ENCODE assay signal across 27 cellular contexts in genomic region chr4:6614701-6615230, GRCh38.
"Had no signal": no experiment of that assay in that cellular context is flagged by ENCODE, and none has a peak within 500 bp of the region (broad histone marks: within the 10 kb centered on the region; RNA-seq: fewer than 3 reads in every experiment).

No MANE protein-coding gene starts in this region.

- H2AFZ ChIP-seq: hepatocyte, parathyroid adenoma had no signal

- H3K79me2 ChIP-seq: hepatocyte, parathyroid adenoma had no signal

- H3K4me3 Mint-ChIP-seq: mesothelial cell of epicardium; naive B cell; nephron; neural crest cell; stimulated activated effector memory CD8-positive, alpha-beta T cell treated with anti-CD3 and anti-CD28 coated beads, Interleukin-12 subunit alpha, Interleukin-12 subunit beta, amount 100 ng/mL, for 72 hours; stimulated activated naive CD8-positive, alpha-beta T cell treated with anti-CD3 and anti-CD28 coated beads, Interleukin-15, Interleukin-2, amounts not matched to agents 100 ng/mL and 50 ng/mL, for 24 hours had no signal

- H3K4me2 ChIP-seq: hepatocyte, smooth muscle cell had no signal

- H3K27me3 Mint-ChIP-seq: naive B cell; progenitor cell of endocrine pancreas; stimulated activated naive CD8-positive, alpha-beta T cell treated with anti-CD3 and anti-CD28 coated beads, Interleukin-15, Interleukin-2, amounts not matched to agents 100 ng/mL and 50 ng/mL, for 24 hours had no signal

- H3K9ac ChIP-seq: parathyroid adenoma had no signal

- H3K4me3 ChIP-seq: heart left ventricle, hepatocyte, left ventricle myocardium inferior, lung, right atrium auricular region, right lobe of liver, smooth muscle cell, suprapubic skin, thoracic aorta, tibial artery, upper lobe of right lung had no signal

- H3K27me3 ChIP-seq: heart left ventricle, hepatocyte, right atrium auricular region, right lobe of liver, suprapubic skin, tibial artery, upper lobe of right lung had no signal

- ATAC-seq: heart left ventricle; left colon; stimulated activated effector memory CD8-positive, alpha-beta T cell treated with anti-CD3 and anti-CD28 coated beads, Interleukin-12 subunit alpha, Interleukin-12 subunit beta, amount 100 ng/mL, for 72 hours; upper lobe of right lung had no signal

- H3K27ac ChIP-seq: heart left ventricle, hepatocyte, left ventricle myocardium inferior, parathyroid adenoma, right atrium auricular region, right lobe of liver, suprapubic skin, thoracic aorta, tibial artery, upper lobe of right lung had no signal

- H3K27ac Mint-ChIP-seq: mesothelial cell of epicardium; nephron; progenitor cell of endocrine pancreas; stimulated activated naive CD8-positive, alpha-beta T cell treated with anti-CD3 and anti-CD28 coated beads, Interleukin-15, Interleukin-2, amounts not matched to agents 100 ng/mL and 50 ng/mL, for 24 hours had no signal

- DNase-seq: heart left ventricle; left colon; left ventricle myocardium inferior; mesendoderm; naive B cell; nucleus accumbens; right lobe of liver; stimulated activated CD4-positive, alpha-beta T cell treated with anti-CD3 and anti-CD28 coated beads, Interleukin-12 subunit alpha, Interleukin-12 subunit beta, amount 100 ng/mL, for 4 hours; stimulated activated CD4-positive, alpha-beta T cell treated with anti-CD3 and anti-CD28 coated beads, Interleukin-15, amount 100 ng/mL, for 24 hours; stimulated activated CD4-positive, alpha-beta T cell treated with anti-CD3 and anti-CD28 coated beads, Interleukin-4, amount 100 ng/mL, for 24 hours; stimulated activated naive CD4-positive, alpha-beta T cell; tibial artery; trophoblast cell; upper lobe of right lung had no signal

- H3K4me1 ChIP-seq: heart left ventricle, left ventricle myocardium inferior, parathyroid adenoma, right atrium auricular region, right lobe of liver, suprapubic skin, tibial artery, upper lobe of right lung had no signal

- H3K9me3 ChIP-seq: heart left ventricle, left ventricle myocardium inferior, right atrium auricular region, right lobe of liver, suprapubic skin, thoracic aorta, tibial artery, upper lobe of right lung had no signal

- H3K4me1 Mint-ChIP-seq: mesothelial cell of epicardium; nephron; neural crest cell; stimulated activated effector memory CD8-positive, alpha-beta T cell treated with anti-CD3 and anti-CD28 coated beads, Interleukin-12 subunit alpha, Interleukin-12 subunit beta, amount 100 ng/mL, for 72 hours had no signal

- H3K9me3 Mint-ChIP-seq: mesothelial cell of epicardium; nephron; neural crest cell; stimulated activated effector memory CD8-positive, alpha-beta T cell treated with anti-CD3 and anti-CD28 coated beads, Interleukin-12 subunit alpha, Interleukin-12 subunit beta, amount 100 ng/mL, for 72 hours; stimulated activated naive CD8-positive, alpha-beta T cell treated with anti-CD3 and anti-CD28 coated beads, Interleukin-15, Interleukin-2, amounts not matched to agents 100 ng/mL and 50 ng/mL, for 24 hours had no signal
